Comparison of ENCODE assay signal across 28 cellular contexts in the genomic region with DNA sequence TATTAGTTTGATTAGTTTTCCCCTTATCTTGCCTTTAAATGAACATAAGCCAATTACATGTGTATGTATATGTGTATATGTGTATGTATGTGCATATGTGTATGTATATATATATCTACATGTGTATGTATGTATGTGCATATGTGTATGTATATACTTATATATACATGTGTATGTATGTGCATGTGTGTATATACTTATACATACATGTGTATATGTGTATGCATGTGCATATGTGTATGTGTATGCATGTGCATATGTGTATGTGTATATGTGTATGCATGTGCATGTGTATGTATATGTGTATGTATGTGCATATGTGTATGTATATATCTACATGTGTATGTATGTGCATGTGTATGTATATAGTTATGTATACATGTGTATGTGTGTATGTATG.
"Had no signal": no experiment of that assay in that cellular context is flagged by ENCODE, and none has a peak within 500 bp of the region (broad histone marks: within the 10 kb centered on the region; RNA-seq: fewer than 3 reads in every experiment).

No MANE protein-coding gene starts in this region.

- FAIRE-seq: pancreas had no signal

- H3K4me2 ChIP-seq: smooth muscle cell had no signal

- H3K36me3 ChIP-seq: neutrophil, pancreas, prostate gland, spleen, suprapubic skin, tibial artery, transverse colon, upper lobe of right lung, uterus had no signal

- H3K4me1 ChIP-seq: pancreas, prostate gland, spleen, suprapubic skin, testis, tibial artery, transverse colon, upper lobe of right lung, uterus had no signal

- ATAC-seq: naive thymus-derived CD8-positive, alpha-beta T cell; natural killer cell treated with Interleukin-12 subunit alpha and Interleukin-12 subunit beta and Interleukin-15 and Interleukin-18, amount 100 ng/mL, for 72 hours; pancreas; right cardiac atrium; sciatic nerve; stimulated activated memory B cell treated with anti-CD40 and anti-IgM and Interleukin-4, amounts not matched to agents 10 μg/mL and 1 μg/mL and 100 μg/mL, for 72 hours; stimulated activated naive CD8-positive, alpha-beta T cell treated with anti-CD3 and anti-CD28 coated beads, Interleukin-15, amount 100 ng/mL, for 72 hours; stimulated activated naive CD8-positive, alpha-beta T cell treated with anti-CD3 and anti-CD28 coated beads, Interleukin-15, Interleukin-2, amounts not matched to agents 100 U/mL and 50 U/mL, for 24 hours; upper lobe of right lung had no signal

- DNase-seq: naive thymus-derived CD8-positive, alpha-beta T cell; nephron progenitor cell; nucleus accumbens; pancreas; right cardiac atrium; spleen; stimulated activated CD4-positive, alpha-beta T cell treated with anti-CD3 and anti-CD28 coated beads, Interleukin-12 subunit alpha, Interleukin-12 subunit beta, amount 100 ng/mL, for 4 hours; stimulated activated CD4-positive, alpha-beta T cell treated with anti-CD3 and anti-CD28 coated beads, Interleukin-1b, Interleukin-23, amount 100 ng/mL, for 48 hours; stimulated activated CD4-positive, alpha-beta T cell treated with anti-CD3 and anti-CD28 coated beads, Interleukin-4, amount 100 ng/mL, for 1 hour; stimulated activated CD4-positive, alpha-beta T cell treated with anti-CD3 and anti-CD28 coated beads, Interleukin-4, amount 100 ng/mL, for 4 hours; stimulated activated CD8-positive, alpha-beta memory T cell treated with anti-CD3 and anti-CD28 coated beads, Interleukin-4, amount 100 ng/mL, for 48 hours; stimulated activated naive CD4-positive, alpha-beta T cell; stimulated activated naive CD8-positive, alpha-beta T cell treated with anti-CD3 and anti-CD28 coated beads, Interleukin-15, amount 100 ng/mL, for 72 hours; stimulated activated naive CD8-positive, alpha-beta T cell treated with anti-CD3 and anti-CD28 coated beads, Interleukin-15, Interleukin-2, amounts not matched to agents 100 U/mL and 50 U/mL, for 24 hours; substantia nigra; testis; tibial artery; transverse colon; upper lobe of right lung; uterus had no signal

- H3K27me3 ChIP-seq: neutrophil, pancreas, spleen, suprapubic skin, testis, tibial artery, transverse colon, upper lobe of right lung, uterus had no signal

- H3K9me3 ChIP-seq: neutrophil, pancreas, prostate gland, testis, tibial artery, transverse colon, upper lobe of right lung, uterus had no signal

- H3K4me3 ChIP-seq: pancreas, prostate gland, skin epidermis, smooth muscle cell, spleen, suprapubic skin, testis, tibial artery, transverse colon, upper lobe of right lung, uterus had no signal

- H3K27ac ChIP-seq: neutrophil, pancreas, prostate gland, skin epidermis, spleen, suprapubic skin, testis, tibial artery, transverse colon, upper lobe of right lung, uterus had no signal
